In genomic region chr3:43621974-43622739, GRCh38 we compare ENCODE assay signal across 8 cellular contexts. TPM values are rescaled to one million over a fixed set of nuclear protein-coding genes. Genes with fewer than 3 reads are reported as not detected.
A peak's percentile ranks its signal among the peaks of the same experiment; 100 is the strongest.
DNase-seq lines count a peak whose midpoint lies in the region; ATAC-seq and TF ChIP-seq lines count a peak whose summit lies in the region.

Gene ANO10, minus strand, starts transcription at chr3:43622011. Its CDS starts 16,159 bp downstream, at chr3:43605852.

- H2BK12ac ChIP-seq in mesenchymal stem cell (ENCODE audit: low read length in 2 of 2): peak within 1 kb of the TSS; percentile 53 to 54

- intact Hi-C loops in Caco-2 (cut with micrococcal nuclease; ENCODE audit: unreplicated experiment): loop anchor here (1.0 to 10.0 kb wide), 2 partner anchors 68 to 133 kb away; partner anchors contain the start of gene ABHD5

- H3K4me1 ChIP-seq in Caco-2 (no peaks in the 10 kb centered on the region), NT2/D1 (ENCODE audit: insufficient read depth, insufficient read length) (peaks cover 2% of the 10 kb centered on the region), endodermal cell (ENCODE audit: control insufficient read depth, insufficient read depth, low read length) (no peaks in the 10 kb centered on the region), mesenchymal stem cell (ENCODE audit: control insufficient read depth, insufficient read depth, low read depth, low read length) (peaks cover 5% of the 10 kb centered on the region)

- H3K4me1 Mint-ChIP-seq in Caco-2 (ENCODE audit: low read depth, unreplicated experiment) (no peaks in the 10 kb centered on the region), endodermal cell (peaks cover 14% of the 10 kb centered on the region)

- peak within 1 kb of the TSS; percentile 57 for H2BK5ac ChIP-seq in mesenchymal stem cell (ENCODE audit: low read depth, low read length, poor library complexity, severe bottlenecking)

- H3K36me3 ChIP-seq in Caco-2 (ENCODE audit: control insufficient read depth, insufficient read depth, low read length) (no peaks in the 10 kb centered on the region), NT2/D1 (ENCODE audit: insufficient read depth, insufficient read length, low read length) (peaks cover 7% of the 10 kb centered on the region), endodermal cell (ENCODE audit: control insufficient read depth, insufficient read depth, low read length) (no peaks in the 10 kb centered on the region), mesenchymal stem cell (ENCODE audit: control insufficient read depth in 1 of 2, insufficient read depth in 2 of 2, low read depth in 1 of 2, low read length in 2 of 2) (peaks cover 0 to under 1% of the 10 kb centered on the region in 2 experiments)

- 1 to 7% methylated on average over 6 to 53 of the region's 53 CpGs for WGBS in endodermal cell (ENCODE audit: insufficient coverage in 1 of 2, insufficient read length in 1 of 2), 2 experiments
- WGBS in mesenchymal stem cell: under 1% methylated on average over 45 of the region's 53 CpGs

- CTCF ChIA-PET in Caco-2 (lab: Charles Lee): interaction anchor here (0.5 to 1.3 kb wide), 8 partner anchors 68 to 550 kb away, joined by 3 to 6 read pairs (median 4); partner anchors contain the start of gene ABHD5

- POLR2A ChIA-PET in Caco-2 (lab: Charles Lee): interaction anchor here (0.6 to 1.0 kb wide), 6 partner anchors 19 to 380 kb away, joined by 3 to 16 read pairs (median 4); partner anchors contain the start of gene ABHD5

- TSS peak; percentile 98 for BruUV-seq in Caco-2 (replicated peaks; lab: Mats Ljungman, UMichigan)

- H2BK120ac ChIP-seq in mesenchymal stem cell (ENCODE audit: low read depth, low read length): peak within 1 kb of the TSS; percentile 29

- TF ChIP-seq CTCF in Caco-2 (IDR thresholded peaks at IDR 0.05; ENCODE audit: insufficient read depth in 1 of 2, low read depth in 1 of 2, low read length in 1 of 2, severe bottlenecking in 1 of 2, unreplicated experiment in 1 of 2): no peak
- TF ChIP-seq CTCF in endodermal cell (conservative IDR thresholded peaks at IDR 0.05): no peak

- H3K9ac ChIP-seq in NT2/D1 (ENCODE audit: insufficient read length, low read depth): peak within 1 kb of the TSS; percentile 89
- H3K9ac ChIP-seq in endodermal cell (ENCODE audit: extremely low read depth, low read length, poor library complexity, severe bottlenecking): peak within 1 kb of the TSS; percentile 83
- H3K9ac ChIP-seq in mesenchymal stem cell (ENCODE audit: low read length): peak within 1 kb of the TSS; percentile 94

- peak within 1 kb of the TSS; percentile 74 for H4K91ac ChIP-seq in mesenchymal stem cell (ENCODE audit: low read length)

- H3K36me3 Mint-ChIP-seq in Caco-2 (ENCODE audit: insufficient read depth, unreplicated experiment) (no peaks in the 10 kb centered on the region), endodermal cell (ENCODE audit: low read depth) (no peaks in the 10 kb centered on the region)

- H3K14ac ChIP-seq in mesenchymal stem cell (ENCODE audit: low read length in 2 of 2): peak within 1 kb of the TSS in 1 of 2 experiments; percentile 8

- peak; percentile 94 for ATAC-seq in GM21390 (IDR thresholded peaks at IDR 0.05; ENCODE audit: unreplicated experiment)

- H2AK5ac ChIP-seq in mesenchymal stem cell (ENCODE audit: low read length, severe bottlenecking): no peak within 1 kb of the TSS

- DNase-seq in Caco-2 (peak; percentile 98 to 99), HUDEP-2 (lab: John Stamatoyannopoulos, UW; ENCODE audit: unreplicated experiment in 76 of 76) (peak; percentile 23 to 99 (median 97)), NT2/D1 (ENCODE audit: low read depth, low spot score) (peak; percentile 97), endodermal cell (peak; percentile 99), mesenchymal stem cell (peak; percentile 99)
- DNase-seq in activated CD8-positive, alpha-beta memory T cell treated with anti-CD3 and anti-CD28 coated beads, Interleukin-2, amount 50 U/mL, for 24 hours (ENCODE audit: extremely low read depth): peak; percentile 87
- peak; percentile 97 for DNase-seq in stimulated activated CD8-positive, alpha-beta memory T cell treated with anti-CD3 and anti-CD28 coated beads, Interleukin-12 subunit alpha, Interleukin-12 subunit beta, amount 100 ng/mL, for 24 hours (ENCODE audit: extremely low read depth)

- H3K4me2 ChIP-seq in mesenchymal stem cell (ENCODE audit: low read length, poor library complexity, severe bottlenecking): peak within 1 kb of the TSS; percentile 92

- H4K8ac ChIP-seq in mesenchymal stem cell (ENCODE audit: low read length): peak within 1 kb of the TSS; percentile 84

- H3K23ac ChIP-seq in mesenchymal stem cell (ENCODE audit: low read length in 2 of 2): no peak within 1 kb of the TSS

- H3K27ac Mint-ChIP-seq in Caco-2 (ENCODE audit: unreplicated experiment): peak within 1 kb of the TSS; percentile 88
- H3K27ac Mint-ChIP-seq in endodermal cell: peak within 1 kb of the TSS; percentile 98

- H3K27me3 ChIP-seq in Caco-2 (replicated peaks; ENCODE audit: control insufficient read depth, insufficient read depth, low read length) (no peaks in the 10 kb centered on the region), NT2/D1 (ENCODE audit: insufficient read depth, insufficient read length) (peaks cover 4% of the 10 kb centered on the region), endodermal cell (ENCODE audit: control insufficient read depth, insufficient read depth, low read length, poor library complexity, severe bottlenecking) (no peaks in the 10 kb centered on the region), mesenchymal stem cell (ENCODE audit: control insufficient read depth in 1 of 2, insufficient read depth in 1 of 2, low read length in 2 of 2) (no peaks in the 10 kb centered on the region)

- H2BK15ac ChIP-seq in mesenchymal stem cell (ENCODE audit: low read depth, poor library complexity, severe bottlenecking): peak within 1 kb of the TSS; percentile 96

- H3K4me3 ChIP-seq in Caco-2 (ENCODE audit: low read depth, low read length) (peak within 1 kb of the TSS; percentile 80), NT2/D1 (ENCODE audit: insufficient read length, low read depth) (peak within 1 kb of the TSS; percentile 85), endodermal cell (ENCODE audit: low read length) (peak within 1 kb of the TSS; percentile 94), mesenchymal stem cell (ENCODE audit: insufficient read depth in 1 of 2, low read depth in 1 of 2, low read length in 2 of 2) (peak within 1 kb of the TSS; percentile 81 to 95)

- H3K27me3 Mint-ChIP-seq in Caco-2 (ENCODE audit: insufficient read depth, unreplicated experiment): no peaks in the 10 kb centered on the region
- H3K27me3 Mint-ChIP-seq in endodermal cell (ENCODE audit: insufficient read depth): no peaks in the 10 kb centered on the region

- peak within 1 kb of the TSS; percentile 86 to 91 for H3K18ac ChIP-seq in mesenchymal stem cell (ENCODE audit: low read depth in 1 of 2, low read length in 2 of 2)

- H3K27ac ChIP-seq in endodermal cell (ENCODE audit: low read depth, low read length) (peak within 1 kb of the TSS; percentile 72), mesenchymal stem cell (ENCODE audit: low read length, poor library complexity, severe bottlenecking) (peak within 1 kb of the TSS; percentile 87)

- no peaks in the 10 kb centered on the region for H3K9me3 Mint-ChIP-seq in Caco-2 (ENCODE audit: unreplicated experiment)
- no peaks in the 10 kb centered on the region for H3K9me3 Mint-ChIP-seq in endodermal cell

- H3K79me1 ChIP-seq in mesenchymal stem cell (replicated peaks; ENCODE audit: low read length, poor library complexity, severe bottlenecking): peaks cover 7% of the 10 kb centered on the region

- H3K9me3 ChIP-seq in Caco-2 (no peaks in the 10 kb centered on the region), NT2/D1 (ENCODE audit: insufficient read depth, low read length) (no peaks in the 10 kb centered on the region), endodermal cell (ENCODE audit: control insufficient read depth, low read length) (no peaks in the 10 kb centered on the region), mesenchymal stem cell (ENCODE audit: control insufficient read depth, low read length) (no peaks in the 10 kb centered on the region)

- H2AFZ ChIP-seq in mesenchymal stem cell (ENCODE audit: low read depth, low read length): peak within 1 kb of the TSS; percentile 72

- peak within 1 kb of the TSS; percentile 95 for H3K4me3 Mint-ChIP-seq in Caco-2 (ENCODE audit: unreplicated experiment)
- H3K4me3 Mint-ChIP-seq in endodermal cell: peak within 1 kb of the TSS; percentile 95

- peak within 1 kb of the TSS; percentile 54 to 73 for H3K4ac ChIP-seq in mesenchymal stem cell (ENCODE audit: low read depth in 1 of 2, low read length in 2 of 2)

RNA-seq across cellular contexts. Expression of gene ANO10, which starts in this region (rescaled TPM):
- total RNA-seq in Caco-2 (2022) (24.1 and 27.6 TPM in 2 replicates), endodermal cell (100 to 1,000 TPM in 1 of 2 donors, 10 to 100 TPM in 1; 83.8 to 112 TPM)
- polyA plus RNA-seq in endodermal cell (2013, experiment 1 of 2): 32.4 TPM
- 33.9 TPM for polyA plus RNA-seq in endodermal cell (2013, experiment 2 of 2)
- polyA plus RNA-seq in mesenchymal stem cell (2013, experiment 1 of 2): 31.9 TPM
- 34.1 TPM for polyA plus RNA-seq in mesenchymal stem cell (2013, experiment 2 of 2)

Comparison
In these comparisons a context has a peak if more than half of its experiments do, and no peak if none do; other contexts are left out.
1. Peak in every context shown above with its lines: DNase-seq, ATAC-seq, H3K4me3 ChIP-seq and H3K27ac ChIP-seq.